18 cellular contexts compared by ENCODE assay signal in genomic region chr2:128631698-128632490, GRCh38.
DNase-seq lines count a peak whose midpoint lies in the region; ATAC-seq and TF ChIP-seq lines count a peak whose summit lies in the region.
"Had no signal": no experiment of that assay in that cellular context is flagged by ENCODE, and none has a peak within 500 bp of the region (broad histone marks: within the 10 kb centered on the region; RNA-seq: fewer than 3 reads in every experiment).

No MANE protein-coding gene starts in this region.

- peaks cover 26% of the 10 kb centered on the region for H3K4me1 Mint-ChIP-seq in GM23338
- H3K4me1 Mint-ChIP-seq in glutamatergic neuron (ENCODE audit: low read depth, unreplicated experiment), result peaks cover 36% of the 10 kb centered on the region
- H3K4me1 Mint-ChIP-seq: activated CD4-positive, alpha-beta T cell treated with anti-CD3 and anti-CD28 coated beads, Interleukin-2, amount 10 ng/mL, durations not matched to agents 24 days and 14 days; activated naive CD8-positive, alpha-beta T cell treated with anti-CD3 and anti-CD28 coated beads, Interleukin-2, amount 50 U/mL, for 24 hours had no signal

- no peaks in the 10 kb centered on the region for H3K27me3 ChIP-seq in BLaER1
- H3K27me3 ChIP-seq in GM23338 (ENCODE audit: insufficient read depth), result no peaks in the 10 kb centered on the region
- H3K27me3 ChIP-seq: breast epithelium, hepatocyte had no signal

- peaks cover 2% of the 10 kb centered on the region; the same call in 2 of the 3 replicates for H3K9me3 Mint-ChIP-seq in GM23338
- peaks cover 9% of the 10 kb centered on the region for H3K9me3 Mint-ChIP-seq in glutamatergic neuron (ENCODE audit: unreplicated experiment)
- H3K9me3 Mint-ChIP-seq: activated CD4-positive, alpha-beta T cell treated with anti-CD3 and anti-CD28 coated beads, Interleukin-2, amount 10 ng/mL, durations not matched to agents 24 days and 14 days; activated naive CD8-positive, alpha-beta T cell treated with anti-CD3 and anti-CD28 coated beads, Interleukin-2, amount 50 U/mL, for 24 hours; dendritic cell treated with granulocyte-macrophage colony-stimulating factor and Interleukin-4, amounts not matched to agents 40 ng/mL and 50 ng/mL, for 4 days had no signal

- H3K79me2 ChIP-seq in GM23338 (replicated peaks; ENCODE audit: insufficient read depth), result no peaks in the 10 kb centered on the region
- H3K79me2 ChIP-seq: hepatocyte had no signal

- no peaks in the 10 kb centered on the region for H3K9me3 ChIP-seq in BLaER1
- H3K9me3 ChIP-seq: breast epithelium, Caco-2 had no signal

- H3K4me3 ChIP-seq in BLaER1, result no peak overlapping the region
- no peak overlapping the region for H3K4me3 ChIP-seq in GM23338
- H3K4me3 ChIP-seq: breast epithelium, hepatocyte, smooth muscle cell had no signal

- peaks cover 23% of the 10 kb centered on the region for H3K4me1 ChIP-seq in BLaER1
- peaks cover 5% of the 10 kb centered on the region; the same call in 1 of the 2 replicates for H3K4me1 ChIP-seq in GM23338 (ENCODE audit: insufficient read depth)
- H3K4me1 ChIP-seq: breast epithelium, Caco-2 had no signal

- DNase-seq in GM23338 (ENCODE audit: low spot score), result no peak
- DNase-seq in glutamatergic neuron, result peak; percentile 10
- DNase-seq in sciatic nerve (ENCODE audit: low spot score), result peak; percentile 35
- DNase-seq in SHP77 (lab: John Stamatoyannopoulos, UW), result no peak
- DNase-seq in EL, result no peak
- DNase-seq: activated CD4-positive, alpha-beta T cell treated with anti-CD3 and anti-CD28 coated beads, Interleukin-2, amount 10 ng/mL, durations not matched to agents 24 days and 14 days; activated naive CD8-positive, alpha-beta T cell treated with anti-CD3 and anti-CD28 coated beads, Interleukin-2, amount 50 U/mL, for 24 hours; foreskin fibroblast; NCI-H1105 treated with DMSO at 0.1 percent for 48 hours; NCI-H524 treated with DMSO at 0.1 percent for 48 hours; stimulated activated CD4-positive, alpha-beta T cell treated with anti-CD3 and anti-CD28 coated beads, Interleukin-4, amount 100 ng/mL, for 24 hours had no signal

- no peak overlapping the region for H3K9ac ChIP-seq in BLaER1

- H4K20me1 ChIP-seq in BLaER1, result no peaks in the 10 kb centered on the region
- H4K20me1 ChIP-seq in GM23338 (replicated peaks; ENCODE audit: insufficient read depth), result no peaks in the 10 kb centered on the region

- intact Hi-C loops in sciatic nerve (cut with DNase I), result no loop called here

- H2AFZ ChIP-seq in GM23338, result peak overlapping the region; percentile 80; the same call in 1 of the 2 replicates
- H2AFZ ChIP-seq: hepatocyte had no signal

- H3K36me3 Mint-ChIP-seq in GM23338 (ENCODE audit: low read depth) (no peaks in the 10 kb centered on the region), glutamatergic neuron (ENCODE audit: unreplicated experiment) (no peaks in the 10 kb centered on the region)

- H3K27me3 Mint-ChIP-seq in GM23338 (ENCODE audit: insufficient read depth, low read depth, poor library complexity), result peaks cover 9% of the 10 kb centered on the region
- peaks cover 3% of the 10 kb centered on the region for H3K27me3 Mint-ChIP-seq in glutamatergic neuron (ENCODE audit: unreplicated experiment)

- H3K27ac ChIP-seq in BLaER1 (no peak overlapping the region), GM23338 (ENCODE audit: low read depth) (no peak overlapping the region)
- H3K27ac ChIP-seq: breast epithelium, hepatocyte had no signal

- H3K4me2 ChIP-seq in BLaER1 (peak overlapping the region; percentile 37), GM23338 (no peak overlapping the region)
- H3K4me2 ChIP-seq: hepatocyte, smooth muscle cell had no signal

- peak; percentile 33; the same call in 2 of the 3 replicates for ATAC-seq in GM23338
- ATAC-seq in sciatic nerve, result no peak
- no peak for ATAC-seq in HG02938 (IDR thresholded peaks at IDR 0.05; ENCODE audit: unreplicated experiment)
- ATAC-seq: activated naive CD8-positive, alpha-beta T cell treated with anti-CD3 and anti-CD28 coated beads, Interleukin-2, amount 50 U/mL, for 24 hours had no signal

- no peak overlapping the region for H3K4me3 Mint-ChIP-seq in GM23338
- H3K4me3 Mint-ChIP-seq in glutamatergic neuron (ENCODE audit: unreplicated experiment), result peak overlapping the region; percentile 46
- H3K4me3 Mint-ChIP-seq: activated CD4-positive, alpha-beta T cell treated with anti-CD3 and anti-CD28 coated beads, Interleukin-2, amount 10 ng/mL, durations not matched to agents 24 days and 14 days; activated naive CD8-positive, alpha-beta T cell treated with anti-CD3 and anti-CD28 coated beads, Interleukin-2, amount 50 U/mL, for 24 hours; dendritic cell treated with granulocyte-macrophage colony-stimulating factor and Interleukin-4, amounts not matched to agents 40 ng/mL and 50 ng/mL, for 4 days had no signal

- no peaks in the 10 kb centered on the region for H3K36me3 ChIP-seq in BLaER1
- H3K36me3 ChIP-seq in GM23338 (ENCODE audit: insufficient read depth), result no peaks in the 10 kb centered on the region
- H3K36me3 ChIP-seq: breast epithelium had no signal

- TF ChIP-seq CTCF in GM23338 (conservative IDR thresholded peaks at IDR 0.05; ENCODE audit: low read depth in 2 of 2) (no peak), glutamatergic neuron (IDR thresholded peaks at IDR 0.05; ENCODE audit: partially characterized antibody, unreplicated experiment) (no peak)

- no peaks in the 10 kb centered on the region for H3F3A ChIP-seq in GM23338 (replicated peaks; ENCODE audit: low read depth)

- no peak overlapping the region for H3K27ac Mint-ChIP-seq in GM23338
- peak overlapping the region; percentile 13 for H3K27ac Mint-ChIP-seq in glutamatergic neuron (ENCODE audit: unreplicated experiment)
- H3K27ac Mint-ChIP-seq: activated CD4-positive, alpha-beta T cell treated with anti-CD3 and anti-CD28 coated beads, Interleukin-2, amount 10 ng/mL, durations not matched to agents 24 days and 14 days; activated naive CD8-positive, alpha-beta T cell treated with anti-CD3 and anti-CD28 coated beads, Interleukin-2, amount 50 U/mL, for 24 hours; dendritic cell treated with granulocyte-macrophage colony-stimulating factor and Interleukin-4, amounts not matched to agents 40 ng/mL and 50 ng/mL, for 4 days had no signal

- peaks cover 13% of the 10 kb centered on the region; the same call in 1 of the 2 replicates for H3K9me2 ChIP-seq in GM23338 (ENCODE audit: insufficient read depth)

TF ChIP-seq in GM23338, 12 proteins besides CTCF, POLR2A, EP300 and RAD21 (continues in another document):
- TF ChIP-seq ETS1 (IDR thresholded peaks at IDR 0.05) (no peak), STAT1 (IDR thresholded peaks at IDR 0.05; ENCODE audit: unreplicated experiment) (no peak), REST (IDR thresholded peaks at IDR 0.05; ENCODE audit: unreplicated experiment) (no peak), ZNF331 (CRISPR knock-in tag; IDR thresholded peaks at IDR 0.05; ENCODE audit: low read depth) (no peak), EZH2phosphoT487 (IDR thresholded peaks at IDR 0.05; ENCODE audit: unreplicated experiment) (no peak), CREB1 (CRISPR knock-in tag; IDR thresholded peaks at IDR 0.05; ENCODE audit: low read depth) (no peak), ZNF114 (CRISPR knock-in tag; IDR thresholded peaks at IDR 0.05) (no peak), POLR2AphosphoS5 (IDR thresholded peaks at IDR 0.05; ENCODE audit: low read depth) (no peak), JUNB (IDR thresholded peaks at IDR 0.05; ENCODE audit: unreplicated experiment) (no peak), EZH2 (IDR thresholded peaks at IDR 0.05; ENCODE audit: low read depth, unreplicated experiment) (no peak), NANOG (IDR thresholded peaks at IDR 0.05; ENCODE audit: borderline replicate concordance) (no peak)

Comparison
In these comparisons a context has a peak if more than half of its experiments do, and no peak if none do; other contexts are left out.
1. DNase-seq: peak in glutamatergic neuron (single experiment) and sciatic nerve (single experiment); none in GM23338 (single experiment), SHP77 (0 of 2) and EL (single experiment).